21 cellular contexts compared by ENCODE assay signal in the genomic region with DNA sequence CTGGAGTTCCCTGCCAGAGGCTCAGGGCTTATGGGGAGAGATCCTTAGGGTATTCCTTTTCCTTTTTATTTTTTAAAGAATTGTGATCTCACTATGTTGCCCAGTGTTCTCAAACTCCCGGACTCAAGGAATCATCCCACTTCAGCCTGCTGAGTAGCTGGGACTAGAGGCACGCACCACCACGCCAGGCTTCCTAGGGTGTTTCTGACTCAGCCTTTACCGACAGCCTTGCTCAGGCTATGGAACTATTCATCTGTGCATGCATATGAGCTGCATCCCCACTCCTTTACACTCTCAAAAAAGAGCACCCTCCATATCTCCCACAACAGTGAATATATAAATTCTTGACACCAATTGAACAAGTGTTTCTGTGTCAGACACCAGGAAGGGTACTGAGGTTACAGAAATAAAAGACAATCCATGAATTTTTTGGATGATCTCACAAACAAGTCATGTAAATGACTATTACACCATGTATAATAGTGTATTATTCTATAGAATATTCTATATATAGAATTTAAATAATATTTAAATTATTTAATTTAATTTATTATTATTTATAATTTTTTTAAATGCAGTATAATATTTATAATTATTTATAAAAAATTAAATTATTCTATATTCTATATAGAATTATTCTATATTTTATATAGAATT. TPM values are rescaled to one million over a fixed set of nuclear protein-coding genes. Genes with fewer than 3 reads are reported as not detected.
DNase-seq lines count a peak whose midpoint lies in the region; ATAC-seq, FAIRE-seq and TF ChIP-seq lines count a peak whose summit lies in the region.
"Had no signal": no experiment of that assay in that cellular context is flagged by ENCODE, and none has a peak within 500 bp of the region (broad histone marks: within the 10 kb centered on the region; RNA-seq: fewer than 3 reads in every experiment).

No MANE protein-coding gene starts in this region.

- ATAC-seq in thoracic aorta (ENCODE audit: insufficient number of reproducible peaks, low FRiP score, low read depth): no peak
- ATAC-seq in naive thymus-derived CD8-positive, alpha-beta T cell: no peak
- ATAC-seq: activated naive CD8-positive, alpha-beta T cell treated with anti-CD3 and anti-CD28 coated beads, Interleukin-2, amount 50 U/mL, for 24 hours; gastrocnemius medialis had no signal

- DNase-seq in HFFc6: no peak
- peak; percentile 34 for DNase-seq in astrocyte of the hippocampus (ENCODE audit: low read depth, low spot score)
- DNase-seq in frontal cortex (ENCODE audit: low spot score in 2 of 2): no peak
- no peak for DNase-seq in thoracic aorta (ENCODE audit: low spot score)
- DNase-seq in naive thymus-derived CD8-positive, alpha-beta T cell: no peak
- DNase-seq in CD14-positive monocyte (ENCODE audit: low spot score): no peak
- no peak for DNase-seq in superior temporal gyrus (ENCODE audit: extremely low spot score)
- DNase-seq: activated CD8-positive, alpha-beta memory T cell treated with anti-CD3 and anti-CD28 coated beads, Interleukin-2, amount 50 U/mL, for 4 hours; activated naive CD8-positive, alpha-beta T cell treated with anti-CD3 and anti-CD28 coated beads, Interleukin-2, amount 50 U/mL, for 24 hours; dermis blood vessel endothelial cell; DND-41; gastrocnemius medialis; H7; naive B cell; NCI-H1436; NCI-H2227 treated with DMSO at 0.1 percent for 48 hours; NCI-H774; posterior cingulate gyrus; sigmoid colon; T-helper 1 cell had no signal

- peak overlapping the region; percentile 5 for H3K4me3 ChIP-seq in thoracic aorta
- H3K4me3 ChIP-seq: gastrocnemius medialis, sigmoid colon had no signal

- peaks cover 8% of the 10 kb centered on the region for H3K9me3 Mint-ChIP-seq in HFFc6
- peaks cover 0 to 10% (median 3%) of the 10 kb centered on the region in 9 donors for H3K9me3 Mint-ChIP-seq in naive thymus-derived CD8-positive, alpha-beta T cell
- peaks cover 0 to 6% (median 0%) of the 10 kb centered on the region in 7 donors for H3K9me3 Mint-ChIP-seq in CD14-positive monocyte

- H3K36me3 Mint-ChIP-seq in HFFc6 (ENCODE audit: low read depth) (peaks cover 5% of the 10 kb centered on the region; the same call in 1 of the 2 replicates), CD14-positive monocyte (no peaks in the 10 kb centered on the region)
- H3K36me3 Mint-ChIP-seq in naive thymus-derived CD8-positive, alpha-beta T cell: no peaks in the 10 kb centered on the region
- H3K36me3 Mint-ChIP-seq: naive B cell had no signal

- no peaks in the 10 kb centered on the region for H3K9me3 ChIP-seq in thoracic aorta
- H3K9me3 ChIP-seq: gastrocnemius medialis, sigmoid colon had no signal

- no peak overlapping the region for H3K27ac ChIP-seq in thoracic aorta
- H3K27ac ChIP-seq: gastrocnemius medialis, sigmoid colon had no signal

- POLR2A ChIA-PET in naive thymus-derived CD8-positive, alpha-beta T cell (lab: Charles Lee): no interaction called here

- H3K27ac Mint-ChIP-seq in HFFc6: no peak overlapping the region
- H3K27ac Mint-ChIP-seq in naive thymus-derived CD8-positive, alpha-beta T cell: no peak overlapping the region
- H3K27ac Mint-ChIP-seq in CD14-positive monocyte: no peak overlapping the region
- H3K27ac Mint-ChIP-seq: activated naive CD8-positive, alpha-beta T cell treated with anti-CD3 and anti-CD28 coated beads, Interleukin-2, amount 50 U/mL, for 24 hours had no signal

- H3K36me3 ChIP-seq in thoracic aorta: no peaks in the 10 kb centered on the region
- H3K36me3 ChIP-seq: gastrocnemius medialis, sigmoid colon had no signal

- peak overlapping the region; percentile 70; the same call in 1 of the 2 replicates for H3K4me3 Mint-ChIP-seq in HFFc6
- no peak overlapping the region for H3K4me3 Mint-ChIP-seq in naive thymus-derived CD8-positive, alpha-beta T cell
- H3K4me3 Mint-ChIP-seq in CD14-positive monocyte: no peak overlapping the region
- H3K4me3 Mint-ChIP-seq: activated naive CD8-positive, alpha-beta T cell treated with anti-CD3 and anti-CD28 coated beads, Interleukin-2, amount 50 U/mL, for 24 hours; naive B cell had no signal

- peak; percentile 92 for FAIRE-seq in frontal cortex (lab: Jason Lieb, UNC)
- FAIRE-seq: bronchial epithelial cell had no signal

- peaks cover 34% of the 10 kb centered on the region for H3K4me1 Mint-ChIP-seq in HFFc6 (ENCODE audit: low read depth)
- H3K4me1 Mint-ChIP-seq in naive thymus-derived CD8-positive, alpha-beta T cell: peaks cover 0 to 9% (median under 1%) of the 10 kb centered on the region in 4 donors
- peaks cover 19% of the 10 kb centered on the region for H3K4me1 Mint-ChIP-seq in CD14-positive monocyte

- intact Hi-C loops in CD14-positive monocyte (cut with micrococcal nuclease): no loop called here

- TF ChIP-seq CTCF in HFFc6 (IDR thresholded peaks at IDR 0.05) (no peak), thoracic aorta (IDR thresholded peaks at IDR 0.05) (no peak), CD14-positive monocyte (IDR thresholded peaks at IDR 0.05) (no peak)

- peaks cover 2% of the 10 kb centered on the region; the same call in 1 of the 2 replicates for H3K27me3 Mint-ChIP-seq in HFFc6 (ENCODE audit: insufficient read depth)
- H3K27me3 Mint-ChIP-seq in naive thymus-derived CD8-positive, alpha-beta T cell: no peaks in the 10 kb centered on the region
- H3K27me3 Mint-ChIP-seq in CD14-positive monocyte (ENCODE audit: low read depth in 3 of 3): peaks cover 0 to 3% (median 1%) of the 10 kb centered on the region in 3 donors
- H3K27me3 Mint-ChIP-seq: activated naive CD8-positive, alpha-beta T cell treated with anti-CD3 and anti-CD28 coated beads, Interleukin-2, amount 50 U/mL, for 24 hours; naive B cell had no signal

- H3K27me3 ChIP-seq in thoracic aorta (replicated peaks; ENCODE audit: insufficient read depth): no peaks in the 10 kb centered on the region
- H3K27me3 ChIP-seq: gastrocnemius medialis, sigmoid colon had no signal

- no peaks in the 10 kb centered on the region for H3K4me1 ChIP-seq in thoracic aorta (ENCODE audit: control insufficient read depth in 1 of 2, low read depth in 2 of 2)
- H3K4me1 ChIP-seq: gastrocnemius medialis, sigmoid colon had no signal

RNA-seq across cellular contexts. Expression of a gene that starts 40.5 kb away (rescaled TPM):
- total RNA-seq in HFFc6 (2021; fragmentation: NEBNext Ultra II Directional; extraction: Animal tissue kit (Norgen Biotek cat#: 25700)): 10 to 100 TPM; 18.0 to 20.5 (median 19.9) TPM
- total RNA-seq in frontal cortex (37.1 TPM), thoracic aorta (10 to 100 TPM; 25.9 to 38.7 TPM)
- total RNA-seq in naive thymus-derived CD8-positive, alpha-beta T cell: 10 to 100 TPM; 46.9 to 49.6 TPM
- 1 to 10 TPM; 7.0 to 9.1 (median 8.1) TPM for polyA plus RNA-seq in naive thymus-derived CD8-positive, alpha-beta T cell
- polyA plus RNA-seq in CD14-positive monocyte: 10 to 100 TPM in 1 of 2 donors, 1 to 10 TPM in 1; 9.0 to 12.8 TPM
